ENCODE assay signal across 26 cellular contexts in genomic region chr17:63514974-63515373, GRCh38. TPM values are rescaled to one million over a fixed set of nuclear protein-coding genes. Genes with fewer than 3 reads are reported as not detected.
DNase-seq lines count a peak whose midpoint lies in the region; ATAC-seq and TF ChIP-seq lines count a peak whose summit lies in the region.
"Had no signal": no experiment of that assay in that cellular context is flagged by ENCODE, and none has a peak within 500 bp of the region (broad histone marks: within the 10 kb centered on the region; RNA-seq: fewer than 3 reads in every experiment).

No MANE protein-coding gene starts in this region.

- ATAC-seq in GM18519 (IDR thresholded peaks at IDR 0.05; ENCODE audit: low FRiP score, unreplicated experiment), result peak; percentile 56
- ATAC-seq in GM21717 (IDR thresholded peaks at IDR 0.05; ENCODE audit: unreplicated experiment), result peak; percentile 61
- ATAC-seq: Right ventricle myocardium inferior had no signal

- H4K20me1 ChIP-seq in Karpas-422 (ENCODE audit: insufficient read depth, low read depth, low read length), result no peaks in the 10 kb centered on the region
- H4K20me1 ChIP-seq: BLaER1 had no signal

- H3K4me1 ChIP-seq in Karpas-422 (ENCODE audit: low read length), result peaks cover 70% of the 10 kb centered on the region
- H3K4me1 ChIP-seq: BLaER1 had no signal

- no peaks in the 10 kb centered on the region for H3K36me3 ChIP-seq in Karpas-422 (ENCODE audit: insufficient read depth, low read length)
- H3K36me3 ChIP-seq: BLaER1, SJSA1 had no signal

- H2AFZ ChIP-seq in Karpas-422 (ENCODE audit: low read length), result peak overlapping the region; percentile 21; the same call in 1 of the 2 replicates
- H2AFZ ChIP-seq: GM23248, PC-9 had no signal

- H3K79me2 ChIP-seq in Karpas-422 (ENCODE audit: low read length), result no peaks in the 10 kb centered on the region

- H3K9ac ChIP-seq in Karpas-422 (ENCODE audit: low read length), result peak overlapping the region; percentile 56
- H3K9ac ChIP-seq: BLaER1, GM23248 had no signal

- H3K9me3 ChIP-seq in Karpas-422 (ENCODE audit: low read length), result no peaks in the 10 kb centered on the region
- H3K9me3 ChIP-seq: BLaER1 had no signal

- H3K4me2 ChIP-seq in Karpas-422 (ENCODE audit: low read depth, low read length, poor library complexity, severe bottlenecking), result peak overlapping the region; percentile 73
- H3K4me2 ChIP-seq: BLaER1, PC-9 had no signal

- H3K27me3 ChIP-seq in Karpas-422 (ENCODE audit: low read length), result no peaks in the 10 kb centered on the region
- H3K27me3 ChIP-seq: BLaER1 had no signal

- no peaks in the 10 kb centered on the region for H3K9me2 ChIP-seq in Karpas-422 (replicated peaks; ENCODE audit: insufficient read depth, low read length)

- H3K4me3 ChIP-seq in GM12864 (ENCODE audit: low read depth, low read length), result no peak overlapping the region
- peak overlapping the region; percentile 60 for H3K4me3 ChIP-seq in Karpas-422 (ENCODE audit: low read length)
- H3K4me3 ChIP-seq: BLaER1, GM23248, PC-9, SJSA1 had no signal

- TF ChIP-seq CTCF in GM12864 (IDR thresholded peaks at IDR 0.05; ENCODE audit: low read depth, low read length, missing control alignments), result no peak

- DNase-seq in GM12864 (ENCODE audit: low read depth) (peak; percentile 22), Karpas-422 (peak; percentile 81), SHP77 treated with DMSO at 0.1 percent for 48 hours (lab: John Stamatoyannopoulos, UW) (no peak), retina (no peak)
- no peak for DNase-seq in stimulated activated naive CD4-positive, alpha-beta T cell (lab: John Stamatoyannopoulos, UW)
- DNase-seq: CD4-positive, CD25-positive, alpha-beta regulatory T cell; DMS153; GM23248; H7; IMR-90; KG1; MM.1S; NCI-H1694; NCI-H2029 treated with DMSO at 0.1 percent for 48 hours; NCI-H526; NCI-H82; PC-9; T-helper 2 cell had no signal

- peak overlapping the region; percentile 88 for H3K27ac ChIP-seq in Karpas-422 (ENCODE audit: low read length)
- H3K27ac ChIP-seq: BLaER1, GM23248, PC-9, SJSA1 had no signal

RNA-seq across cellular contexts. Expression of gene KCNH6, which starts 8.2 kb away (rescaled TPM):
- not detected in 2 replicates for total RNA-seq in Karpas-422 (2014; rRNA removed; shearing (Covaris generic); ENCODE audit: low replicate concordance)
- total RNA-seq: CD4-positive, CD25-positive, alpha-beta regulatory T cell; Daoy; G401; GM23248; PC-9; Right ventricle myocardium inferior; RPMI7951; SJSA1 had no signal

RNA-seq across cellular contexts. Expression of gene DCAF7, which starts 35.3 kb away (rescaled TPM):
- total RNA-seq in Karpas-422 (2014; rRNA removed; shearing (Covaris generic); ENCODE audit: low replicate concordance), result 44.9 and 72.3 TPM in 2 replicates

RNA-seq across cellular contexts. Expression of gene ACE, which starts 38.1 kb away (rescaled TPM):
- total RNA-seq in Karpas-422 (2014; rRNA removed; shearing (Covaris generic); ENCODE audit: low replicate concordance), result 6.7 and 13.9 TPM in 2 replicates

Comparison
In these comparisons a context has a peak if more than half of its experiments do, and no peak if none do; other contexts are left out.
1. DNase-seq: peak in GM12864 (single experiment) and Karpas-422 (single experiment); none in SHP77 treated with DMSO at 0.1 percent for 48 hours (single experiment), stimulated activated naive CD4-positive, alpha-beta T cell (0 of 6) and retina (single experiment).